ENCODE assay signal across 12 cellular contexts in the genomic region with DNA sequence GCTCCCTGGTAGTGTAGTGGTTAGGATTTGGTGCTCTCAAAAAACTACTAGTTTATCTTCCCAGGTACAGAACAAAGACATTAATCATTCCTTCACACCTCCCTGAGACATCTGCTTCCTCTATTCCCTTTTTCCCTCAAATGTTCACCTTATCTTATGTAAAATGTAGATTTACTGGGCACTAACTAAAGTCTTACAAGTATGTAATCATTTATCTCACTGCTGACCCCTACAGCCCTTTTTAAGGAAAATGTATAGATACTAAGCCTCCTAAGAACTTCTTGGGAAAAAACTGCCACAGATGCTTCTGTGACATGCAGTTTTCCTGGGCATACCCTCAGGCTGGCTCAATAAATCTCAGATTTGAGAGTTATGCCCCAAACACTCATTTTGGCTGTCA.
"Had no signal": no experiment of that assay in that cellular context is flagged by ENCODE, and none has a peak within 500 bp of the region (broad histone marks: within the 10 kb centered on the region; RNA-seq: fewer than 3 reads in every experiment).

No MANE protein-coding gene starts in this region.

- H3K9me3 ChIP-seq: left ventricle myocardium inferior, upper lobe of left lung had no signal

- ATAC-seq: activated CD8-positive, alpha-beta T cell treated with anti-CD3 and anti-CD28 coated beads for 36 hours; activated naive CD4-positive, alpha-beta T cell treated with anti-CD3 and anti-CD28 coated beads, Interleukin-2, amount 50 U/mL, for 72 hours; activated T-cell treated with anti-CD3 and anti-CD28 coated beads, Interleukin-2, amount 50 U/mL, for 4 hours; esophagus mucosa; sciatic nerve; T-helper 17 cell had no signal

- H3K27ac ChIP-seq: left ventricle myocardium inferior, upper lobe of left lung had no signal

- H3K4me3 ChIP-seq: left ventricle myocardium inferior, upper lobe of left lung had no signal

- DNase-seq: activated CD4-positive, alpha-beta T cell treated with anti-CD3 and anti-CD28 coated beads for 48 hours; activated CD8-positive, alpha-beta T cell treated with anti-CD3 and anti-CD28 coated beads for 36 hours; activated effector memory CD4-positive, alpha-beta T cell treated with anti-CD3 and anti-CD28 coated beads, Interleukin-2, amount 50 U/mL, for 16 hours; activated T-cell treated with anti-CD3 and anti-CD28 coated beads, Interleukin-2, amount 50 U/mL, for 4 hours; amniotic stem cell; hippocampal formation; left ventricle myocardium inferior; T-helper 17 cell; upper lobe of left lung had no signal

- H3K4me1 ChIP-seq: left ventricle myocardium inferior, upper lobe of left lung had no signal

- H3K27me3 ChIP-seq: upper lobe of left lung had no signal

- H3K36me3 ChIP-seq: left ventricle myocardium inferior, upper lobe of left lung had no signal
